ENCODE assay signal across 8 cellular contexts in the genomic region with DNA sequence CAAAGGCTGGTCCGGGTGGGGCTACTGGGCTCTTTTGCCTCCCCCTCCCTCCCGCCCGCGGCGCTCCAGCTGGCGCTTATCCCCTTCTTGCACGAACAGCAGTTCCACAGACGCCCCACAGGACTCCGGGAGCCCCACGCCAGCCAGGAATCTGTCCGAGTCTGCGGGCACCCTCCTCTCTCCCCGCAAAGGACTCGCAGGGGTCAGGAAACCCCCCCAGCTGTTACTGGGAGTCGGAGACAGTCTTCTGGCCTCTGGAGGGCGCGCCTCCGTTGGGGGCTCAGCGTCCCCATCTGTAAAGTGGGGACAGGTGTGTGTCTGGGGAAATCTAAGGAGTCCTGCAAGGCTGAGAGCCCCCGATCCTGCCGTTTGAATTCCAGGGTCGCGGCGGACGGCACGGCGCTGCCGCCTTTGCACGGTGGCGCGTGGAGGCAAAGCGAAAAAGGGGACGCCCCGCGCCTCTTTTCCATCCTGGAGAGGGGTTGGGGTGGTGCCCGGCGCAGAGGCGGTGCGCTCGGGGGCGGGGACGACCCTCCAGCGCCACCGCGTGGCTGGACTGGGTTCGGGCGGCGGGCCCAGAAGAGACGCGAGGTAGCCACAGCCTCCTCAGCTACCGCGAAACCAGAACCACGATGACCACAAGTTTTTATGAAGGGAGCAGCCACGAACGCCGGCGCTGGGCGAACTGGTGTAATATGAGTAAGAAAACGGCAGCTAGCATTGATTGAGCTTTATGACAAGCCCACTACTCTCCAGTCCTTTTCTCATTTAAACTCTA. TPM values are rescaled to one million over a fixed set of nuclear protein-coding genes. Genes with fewer than 3 reads are reported as not detected.
DNase-seq lines count a peak whose midpoint lies in the region; TF ChIP-seq lines count a peak whose summit lies in the region.

No MANE protein-coding gene starts in this region.

- H3K36me3 ChIP-seq in vagina = no peaks in the 10 kb centered on the region

- intact Hi-C loops in vagina (cut with DNase I) = loop anchor here (1.0 to 2.0 kb wide), 2 partner anchors 24 to 29 kb away; no protein-coding TSS in a partner anchor

- TF ChIP-seq POLR2A in vagina (IDR thresholded peaks at IDR 0.05) = no peak

- H3K4me3 ChIP-seq in retinal pigment epithelial cell (ENCODE audit: low read length) (peak overlapping the region; percentile 36), vagina (peak overlapping the region; percentile 52)

- DNase-seq in ELR (ENCODE audit: low read depth) (peak; percentile 91), HCEC 1CT (peak; percentile 78), NCI-H1048 (lab: John Stamatoyannopoulos, UW) (peak; percentile 51), T-helper 2 cell (peak; percentile 73 to 84 (median 74)), anterior cingulate cortex (lab: John Stamatoyannopoulos, UW) (peak in 55 of 58 donors; percentile 32 to 86 (median 72)), hippocampal formation (lab: John Stamatoyannopoulos, UW) (peak; percentile 67 to 74), retinal pigment epithelial cell (ENCODE audit: low read depth) (no peak), vagina (ENCODE audit: extremely low spot score in 2 of 2) (no peak)

- H3K27ac ChIP-seq in vagina = peak overlapping the region; percentile 89

- TF ChIP-seq CTCF in retinal pigment epithelial cell (conservative IDR thresholded peaks at IDR 0.05; ENCODE audit: low read depth, low read length) (peak; percentile 73), vagina (IDR thresholded peaks at IDR 0.05) (peak; percentile 71 to 91 (median 84))

- no peaks in the 10 kb centered on the region for H3K9me3 ChIP-seq in vagina

- H3K27me3 ChIP-seq in vagina = no peaks in the 10 kb centered on the region

- H3K4me1 ChIP-seq in vagina = peaks cover 38% of the 10 kb centered on the region

RNA-seq across cellular contexts. Expression of gene CCIN, which starts 2.8 kb away (rescaled TPM):
- total RNA-seq in vagina = not detected

RNA-seq across cellular contexts. Expression of gene CLTA, which starts 24.4 kb away (rescaled TPM):
- 199 TPM for total RNA-seq in vagina

RNA-seq across cellular contexts. Expression of gene GLIPR2, which starts 29.8 kb away (rescaled TPM):
- 34.9 TPM for total RNA-seq in vagina

Comparison
In these comparisons a context has a peak if more than half of its experiments do, and no peak if none do; other contexts are left out.
1. DNase-seq: peak in ELR (single experiment), HCEC 1CT (single experiment), NCI-H1048 (single experiment), T-helper 2 cell (5 of 5), anterior cingulate cortex (55 of 58) and hippocampal formation (2 of 2); none in retinal pigment epithelial cell (single experiment) and vagina (0 of 2).